In genomic region chr10:50576995-50577394, GRCh38 we compare ENCODE assay signal across 17 cellular contexts. TPM values are rescaled to one million over a fixed set of nuclear protein-coding genes. Genes with fewer than 3 reads are reported as not detected.
DNase-seq lines count a peak whose midpoint lies in the region; ATAC-seq, FAIRE-seq and TF ChIP-seq lines count a peak whose summit lies in the region.
"Had no signal": no experiment of that assay in that cellular context is flagged by ENCODE, and none has a peak within 500 bp of the region (broad histone marks: within the 10 kb centered on the region; RNA-seq: fewer than 3 reads in every experiment).

No MANE protein-coding gene starts in this region.

- BruUV-seq in K562 (replicated peaks; lab: Mats Ljungman, UMichigan): no TSS peak

- no peak for DNase-seq in natural killer cell treated with Interleukin-12 subunit alpha and Interleukin-12 subunit beta and Interleukin-15 and Interleukin-18, amount 100 ng/mL, for 72 hours (ENCODE audit: low spot score)
- DNase-seq in natural killer cell (no peak), K562 (ENCODE audit: extremely low read depth in 1 of 4, low spot score in 3 of 4) (peak in 1 of 4 experiments; percentile 56), lung (ENCODE audit: low spot score) (no peak), amygdala (lab: John Stamatoyannopoulos, UW) (no peak), cerebellum (ENCODE audit: low spot score) (no peak)
- no peak for DNase-seq in activated CD4-positive, alpha-beta T cell treated with anti-CD3 and anti-CD28 coated beads for 36 hours
- DNase-seq in CD4-positive, alpha-beta T cell: no peak
- DNase-seq: activated CD4-positive, alpha-beta T cell treated with anti-CD3 and anti-CD28 coated beads, Interleukin-2, amount 50 U/mL, for 1 hour; activated naive CD4-positive, alpha-beta T cell treated with Interleukin-2 at 50 U/mL for 16 hours; esophagus squamous epithelium; MG63; upper lobe of right lung had no signal

- POLR2A ChIA-PET in K562 (lab: Yijun Ruan, JAX): interaction anchor here (0.6 to 5.5 kb wide), 23 partner anchors 9 to 621 kb away, joined by 3 to 67 read pairs (median 4); partner anchors contain the start of gene SGMS1
- POLR2A ChIA-PET in activated CD4-positive, alpha-beta T cell treated with anti-CD3 and anti-CD28 coated beads for 36 hours (lab: Charles Lee): interaction anchor here (0.8 to 1.0 kb wide), 2 partner anchors 40 to 60 kb away, joined by 3 to 5 read pairs; no protein-coding TSS in a partner anchor
- POLR2A ChIA-PET in CD4-positive, alpha-beta T cell (lab: Charles Lee): interaction anchor here (1.7 to 2.5 kb wide), 2 partner anchors 43 to 47 kb away, joined by 5 to 11 read pairs; partner anchors contain the start of gene SGMS1

- TF ChIP-seq CTCF in natural killer cell (IDR thresholded peaks at IDR 0.05): no peak
- no peak for TF ChIP-seq CTCF in K562 (IDR thresholded peaks at IDR 0.05 in 2 of 3, conservative IDR thresholded peaks at IDR 0.05 in 1 of 3; ENCODE audit: insufficient read depth in 2 of 3, low read depth in 1 of 3, low read length in 3 of 3)
- no peak for TF ChIP-seq CTCF in lung (IDR thresholded peaks at IDR 0.05; ENCODE audit: control extremely low read depth, extremely low read depth)
- no peak for TF ChIP-seq CTCF in CD4-positive, alpha-beta T cell (IDR thresholded peaks at IDR 0.05)

- peak overlapping the region; percentile 21 for H3K4me3 Mint-ChIP-seq in natural killer cell treated with Interleukin-12 subunit alpha and Interleukin-12 subunit beta and Interleukin-15 and Interleukin-18, amount 100 ng/mL, for 72 hours
- H3K4me3 Mint-ChIP-seq in natural killer cell: no peak overlapping the region
- H3K4me3 Mint-ChIP-seq in activated CD4-positive, alpha-beta T cell treated with anti-CD3 and anti-CD28 coated beads for 36 hours: no peak overlapping the region
- no peak overlapping the region for H3K4me3 Mint-ChIP-seq in CD4-positive, alpha-beta T cell
- H3K4me3 Mint-ChIP-seq: immature natural killer cell; neural crest cell; stimulated activated effector memory CD8-positive, alpha-beta T cell treated with anti-CD3 and anti-CD28 coated beads, Interleukin-12 subunit alpha, Interleukin-12 subunit beta, amount 100 ng/mL, for 72 hours had no signal

- no peaks in the 10 kb centered on the region for H3K9me1 ChIP-seq in K562 (ENCODE audit: control insufficient read depth, insufficient read depth, low read length)

- 10% methylated on average over 2 of the region's 2 CpGs for WGBS in K562 (ENCODE audit: insufficient coverage, low coverage, missing lambda C conversion rate)
- WGBS in lung, 2 donors: 84 to 92% methylated on average over 2 of the region's 2 CpGs

- H4K20me1 ChIP-seq in K562 (replicated peaks; ENCODE audit: control insufficient read depth, insufficient read depth, low read length): no peaks in the 10 kb centered on the region

- TF ChIP-seq RAD21 in K562 (CRISPR knock-in tag; conservative IDR thresholded peaks at IDR 0.05 in 1 of 2, IDR thresholded peaks at IDR 0.05 in 1 of 2): no peak

- peak; percentile 44 for FAIRE-seq in K562 (lab: Jason Lieb, UNC)

- no peak overlapping the region for H3K4me3 ChIP-seq in K562
- no peak overlapping the region for H3K4me3 ChIP-seq in lung
- H3K4me3 ChIP-seq: esophagus squamous epithelium, MG63, upper lobe of right lung had no signal

- intact Hi-C loops in natural killer cell (cut with micrococcal nuclease) (no loop called here), K562 (cut with micrococcal nuclease) (loop anchor here (1.0 kb wide), 1 partner anchor 46 kb away; the partner anchor contains the start of gene SGMS1)
- intact Hi-C loops in activated CD4-positive, alpha-beta T cell treated with anti-CD3 and anti-CD28 coated beads for 36 hours (cut with DNase I, micrococcal nuclease): no loop called here
- intact Hi-C loops in CD4-positive, alpha-beta T cell (cut with DNase I, micrococcal nuclease): no loop called here

- H3K9me3 ChIP-seq in K562 (replicated peaks; ENCODE audit: control insufficient read depth, insufficient read depth, low read depth, low read length): no peaks in the 10 kb centered on the region
- H3K9me3 ChIP-seq in lung (ENCODE audit: control insufficient read depth in 2 of 2, insufficient read depth in 1 of 2, low read length in 1 of 2): no peaks in the 10 kb centered on the region
- no peaks in the 10 kb centered on the region for H3K9me3 ChIP-seq in CD4-positive, alpha-beta T cell (ENCODE audit: control insufficient read depth, low read length)
- H3K9me3 ChIP-seq: esophagus squamous epithelium, upper lobe of right lung had no signal

- no peak for TF ChIP-seq POLR2A in K562 (conservative IDR thresholded peaks at IDR 0.05)

- H3K4me1 Mint-ChIP-seq in natural killer cell treated with Interleukin-12 subunit alpha and Interleukin-12 subunit beta and Interleukin-15 and Interleukin-18, amount 100 ng/mL, for 72 hours (ENCODE audit: low read depth in 2 of 2): peaks cover 43 to 50% of the 10 kb centered on the region in 2 donors
- peaks cover 61 to 62% of the 10 kb centered on the region in 2 donors for H3K4me1 Mint-ChIP-seq in natural killer cell
- H3K4me1 Mint-ChIP-seq in activated CD4-positive, alpha-beta T cell treated with anti-CD3 and anti-CD28 coated beads for 36 hours: peaks cover 81% of the 10 kb centered on the region
- peaks cover 91% of the 10 kb centered on the region for H3K4me1 Mint-ChIP-seq in CD4-positive, alpha-beta T cell (ENCODE audit: low read depth)

- no peak overlapping the region for H2AFZ ChIP-seq in K562 (ENCODE audit: low read depth, low read length)

- H3K4me2 ChIP-seq in K562 (ENCODE audit: insufficient read depth, low read length): peak overlapping the region; percentile 53

- peaks cover 94% of the 10 kb centered on the region for H3K79me2 ChIP-seq in K562 (ENCODE audit: control insufficient read depth, insufficient read depth, low read length)

- no peaks in the 10 kb centered on the region for H3K27me3 Mint-ChIP-seq in natural killer cell treated with Interleukin-12 subunit alpha and Interleukin-12 subunit beta and Interleukin-15 and Interleukin-18, amount 100 ng/mL, for 72 hours
- no peaks in the 10 kb centered on the region for H3K27me3 Mint-ChIP-seq in natural killer cell (ENCODE audit: low read depth in 2 of 2)
- H3K27me3 Mint-ChIP-seq in activated CD4-positive, alpha-beta T cell treated with anti-CD3 and anti-CD28 coated beads for 36 hours: no peaks in the 10 kb centered on the region
- no peaks in the 10 kb centered on the region for H3K27me3 Mint-ChIP-seq in CD4-positive, alpha-beta T cell

- in situ Hi-C loops in K562 (cut with MboI): no loop called here

- H3K4me1 ChIP-seq in K562 (replicated peaks in 1 of 2; ENCODE audit: control insufficient read depth in 2 of 2, insufficient read depth in 2 of 2, low read length in 2 of 2): peaks cover 52 to 90% of the 10 kb centered on the region in 2 experiments
- peaks cover 9 to 18% of the 10 kb centered on the region in 2 donors for H3K4me1 ChIP-seq in lung (ENCODE audit: control insufficient read depth in 2 of 2, insufficient read depth in 2 of 2, low read length in 2 of 2)

- TF ChIP-seq EP300 in K562 (IDR thresholded peaks at IDR 0.05; ENCODE audit: low read length): no peak

- peak overlapping the region; percentile 59 to 86; a peak in 3 of 4 replicates for H3K9ac ChIP-seq in K562 (ENCODE audit: insufficient read depth in 1 of 2, low read depth in 2 of 2, low read length in 2 of 2)

- H3K27ac Mint-ChIP-seq in natural killer cell treated with Interleukin-12 subunit alpha and Interleukin-12 subunit beta and Interleukin-15 and Interleukin-18, amount 100 ng/mL, for 72 hours: peak overlapping the region in 1 of 2 donors; percentile 43
- H3K27ac Mint-ChIP-seq in natural killer cell: no peak overlapping the region
- H3K27ac Mint-ChIP-seq in activated CD4-positive, alpha-beta T cell treated with anti-CD3 and anti-CD28 coated beads for 36 hours: no peak overlapping the region
- H3K27ac Mint-ChIP-seq in CD4-positive, alpha-beta T cell: no peak overlapping the region

- H3K27ac ChIP-seq in K562 (ENCODE audit: extremely low read depth, low read depth, low read length) (peak overlapping the region; percentile 97), lung (ENCODE audit: low read depth in 1 of 2, low read length in 1 of 2) (peak overlapping the region; percentile 41 to 75)
- H3K27ac ChIP-seq in CD4-positive, alpha-beta T cell (ENCODE audit: low read depth, low read length): no peak overlapping the region

- CTCF ChIA-PET in K562 (lab: Yijun Ruan, JAX; ENCODE audit: low intra/inter-chr PET ratio): no interaction called here
- CTCF ChIA-PET in activated CD4-positive, alpha-beta T cell treated with anti-CD3 and anti-CD28 coated beads for 36 hours (lab: Charles Lee): interaction anchor here (0.7 to 1.5 kb wide), 8 partner anchors 8 to 157 kb away, joined by 3 to 4 read pairs (median 3); no protein-coding TSS in a partner anchor
- CTCF ChIA-PET in CD4-positive, alpha-beta T cell (lab: Charles Lee): interaction anchor here (1.0 kb wide), 1 partner anchor 41 kb away, joined by 3 read pairs; no protein-coding TSS in a partner anchor

- ATAC-seq in natural killer cell treated with Interleukin-12 subunit alpha and Interleukin-12 subunit beta and Interleukin-15 and Interleukin-18, amount 100 ng/mL, for 72 hours: no peak
- ATAC-seq in natural killer cell (no peak), K562 (peak; percentile 19), lung (ENCODE audit: insufficient read depth, low FRiP score) (no peak)
- ATAC-seq in activated CD4-positive, alpha-beta T cell treated with anti-CD3 and anti-CD28 coated beads for 36 hours: no peak
- no peak for ATAC-seq in CD4-positive, alpha-beta T cell (ENCODE audit: poor library complexity)
- ATAC-seq: Panc1 had no signal

- no peaks in the 10 kb centered on the region for H3K36me3 Mint-ChIP-seq in natural killer cell treated with Interleukin-12 subunit alpha and Interleukin-12 subunit beta and Interleukin-15 and Interleukin-18, amount 100 ng/mL, for 72 hours
- no peaks in the 10 kb centered on the region for H3K36me3 Mint-ChIP-seq in natural killer cell
- H3K36me3 Mint-ChIP-seq in activated CD4-positive, alpha-beta T cell treated with anti-CD3 and anti-CD28 coated beads for 36 hours (ENCODE audit: low read depth): no peaks in the 10 kb centered on the region
- H3K36me3 Mint-ChIP-seq in CD4-positive, alpha-beta T cell (ENCODE audit: low read depth): peaks cover 4% of the 10 kb centered on the region
- H3K36me3 Mint-ChIP-seq: immature natural killer cell; stimulated activated effector memory CD8-positive, alpha-beta T cell treated with anti-CD3 and anti-CD28 coated beads, Interleukin-12 subunit alpha, Interleukin-12 subunit beta, amount 100 ng/mL, for 72 hours had no signal

- H3K36me3 ChIP-seq in K562 (ENCODE audit: control insufficient read depth, insufficient read depth, low read length) (no peaks in the 10 kb centered on the region; the same call in 1 of the 3 replicates), lung (ENCODE audit: control insufficient read depth in 2 of 2, insufficient read depth in 2 of 2, low read length in 2 of 2) (no peaks in the 10 kb centered on the region)
- H3K36me3 ChIP-seq: esophagus squamous epithelium, MG63, upper lobe of right lung had no signal

- H3K9me3 Mint-ChIP-seq in natural killer cell treated with Interleukin-12 subunit alpha and Interleukin-12 subunit beta and Interleukin-15 and Interleukin-18, amount 100 ng/mL, for 72 hours: no peaks in the 10 kb centered on the region
- H3K9me3 Mint-ChIP-seq in natural killer cell: no peaks in the 10 kb centered on the region
- no peaks in the 10 kb centered on the region for H3K9me3 Mint-ChIP-seq in activated CD4-positive, alpha-beta T cell treated with anti-CD3 and anti-CD28 coated beads for 36 hours (ENCODE audit: low read depth)
- no peaks in the 10 kb centered on the region for H3K9me3 Mint-ChIP-seq in CD4-positive, alpha-beta T cell
- H3K9me3 Mint-ChIP-seq: immature natural killer cell; stimulated activated effector memory CD8-positive, alpha-beta T cell treated with anti-CD3 and anti-CD28 coated beads, Interleukin-12 subunit alpha, Interleukin-12 subunit beta, amount 100 ng/mL, for 72 hours had no signal

- H3K27me3 ChIP-seq in K562 (ENCODE audit: control insufficient read depth in 2 of 2, insufficient read depth in 2 of 2, low read length in 2 of 2) (no peaks in the 10 kb centered on the region), lung (ENCODE audit: control insufficient read depth, insufficient read depth) (no peaks in the 10 kb centered on the region)
- H3K27me3 ChIP-seq in CD4-positive, alpha-beta T cell (ENCODE audit: control insufficient read depth, insufficient read depth, low read length): no peaks in the 10 kb centered on the region
- H3K27me3 ChIP-seq: esophagus squamous epithelium, MG63, upper lobe of right lung had no signal

RNA-seq across cellular contexts. Expression of gene SGMS1, which starts 46.8 kb away (rescaled TPM):
- 10 to 100 TPM; 31.6 to 49.0 TPM for total RNA-seq in natural killer cell treated with Interleukin-12 subunit alpha and Interleukin-12 subunit beta and Interleukin-15 and Interleukin-18, amount 100 ng/mL, for 72 hours
- 10 to 100 TPM; 24.5 to 32.7 (median 30.4) TPM for total RNA-seq in natural killer cell
- total RNA-seq in K562 (2011; cell fraction: chromatin; rRNA removed; ENCODE audit: low replicate concordance): 267 and 295 TPM in 2 replicates
- total RNA-seq in K562 (2011; cell fraction: nucleolus; rRNA removed): 202 and 204 TPM in 2 replicates
- 277 and 388 TPM in 2 replicates for total RNA-seq in K562 (2011; cell fraction: nucleoplasm; rRNA removed)
- total RNA-seq in K562 (2014; rRNA removed): 187 and 232 TPM in 2 replicates
- total RNA-seq in K562 (2014; rRNA removed; fragmentation: Illumina TruSeq; extraction: Trizol): 82.2 and 82.5 TPM in 2 replicates
- total RNA-seq in K562 (2015; rRNA removed; fragmentation: Illumina TruSeq; extraction: Trizol): 82.3 and 83.8 TPM in 2 replicates
- total RNA-seq in K562 (2021): 91.8 and 94.0 TPM in 2 replicates
- polyA plus RNA-seq in K562 (2011; rRNA removed): 69.8 and 89.6 TPM in 2 replicates
- polyA plus RNA-seq in K562 (2011; cell fraction: cytosol; rRNA removed): 58.5 and 88.3 TPM in 2 replicates
- 74.4 and 107 TPM in 2 replicates for polyA plus RNA-seq in K562 (2011; cell fraction: nucleus; rRNA removed)
- 27.2 and 40.1 TPM in 2 replicates for polyA plus RNA-seq in K562 (2012)
- 61.5 and 69.7 TPM in 2 replicates for polyA plus RNA-seq in K562 (2014; fragmentation: Illumina TruSeq; extraction: Trizol)
- 10 to 100 TPM; 22.6 to 25.3 TPM for polyA plus RNA-seq in K562 (2014; fragmentation: Nextera tagmentation; extraction: Ambion mirVana)
- 63.2 and 82.2 TPM in 2 replicates for polyA plus RNA-seq in K562 (2014; rRNA removed)
- polyA minus RNA-seq in K562 (2011; rRNA and poly(A)+ RNA removed): 116 and 125 TPM in 2 replicates
- 75.6 and 79.4 TPM in 2 replicates for polyA minus RNA-seq in K562 (2011; cell fraction: cytosol; rRNA and poly(A)+ RNA removed)
- polyA minus RNA-seq in K562 (2011; cell fraction: nucleus; rRNA and poly(A)+ RNA removed): 297 and 317 TPM in 2 replicates
- total RNA-seq in lung: 100 to 1,000 TPM in 1 of 2 donors, 10 to 100 TPM in 1; 60.9 to 142 TPM
- 10 to 100 TPM; 15.8 to 21.6 TPM for polyA plus RNA-seq in lung
- 1 to 10 TPM; 7.5 to 9.0 TPM for total RNA-seq in activated CD4-positive, alpha-beta T cell treated with anti-CD3 and anti-CD28 coated beads for 36 hours
- total RNA-seq in cerebellum: 39.2 TPM
- 10 to 100 TPM; 24.8 to 25.2 TPM for total RNA-seq in CD4-positive, alpha-beta T cell
